Comparison of ENCODE assay signal across 1 cellular context in genomic region chr5:140220032-140220697, GRCh38.
TF ChIP-seq lines count a peak whose summit lies in the region.

No MANE protein-coding gene starts in this region.

TF ChIP-seq in H1, 55 proteins besides CTCF, POLR2A, EP300 and RAD21 (continued from another document):
- TF ChIP-seq CHD7 (IDR thresholded peaks at IDR 0.05; ENCODE audit: insufficient replicate concordance, low read length) (no peak), CBX5 (IDR thresholded peaks at IDR 0.05; ENCODE audit: low read depth, low read length) (no peak), CTBP2 (IDR thresholded peaks at IDR 0.05; ENCODE audit: borderline replicate concordance, insufficient read depth, insufficient read length, low read length) (no peak), EGR1 (IDR thresholded peaks at IDR 0.05; ENCODE audit: borderline replicate concordance, low read depth, low read length) (no peak), TCF12 (IDR thresholded peaks at IDR 0.05; ENCODE audit: low read depth, low read length) (no peak), HDAC2 (IDR thresholded peaks at IDR 0.05; ENCODE audit: borderline replicate concordance in 1 of 2, low read depth in 2 of 2, low read length in 2 of 2) (no peak), E2F6 (IDR thresholded peaks at IDR 0.05) (no peak), YY1 (IDR thresholded peaks at IDR 0.05; ENCODE audit: low read depth, low read length) (no peak), EZH2 (IDR thresholded peaks at IDR 0.05; ENCODE audit: low read depth, low read length, severe bottlenecking) (no peak), MAFK (IDR thresholded peaks at IDR 0.05; ENCODE audit: low read depth, low read length) (no peak), PHF8 (conservative IDR thresholded peaks at IDR 0.05; ENCODE audit: low read depth, low read length) (no peak)
